In the genomic region with DNA sequence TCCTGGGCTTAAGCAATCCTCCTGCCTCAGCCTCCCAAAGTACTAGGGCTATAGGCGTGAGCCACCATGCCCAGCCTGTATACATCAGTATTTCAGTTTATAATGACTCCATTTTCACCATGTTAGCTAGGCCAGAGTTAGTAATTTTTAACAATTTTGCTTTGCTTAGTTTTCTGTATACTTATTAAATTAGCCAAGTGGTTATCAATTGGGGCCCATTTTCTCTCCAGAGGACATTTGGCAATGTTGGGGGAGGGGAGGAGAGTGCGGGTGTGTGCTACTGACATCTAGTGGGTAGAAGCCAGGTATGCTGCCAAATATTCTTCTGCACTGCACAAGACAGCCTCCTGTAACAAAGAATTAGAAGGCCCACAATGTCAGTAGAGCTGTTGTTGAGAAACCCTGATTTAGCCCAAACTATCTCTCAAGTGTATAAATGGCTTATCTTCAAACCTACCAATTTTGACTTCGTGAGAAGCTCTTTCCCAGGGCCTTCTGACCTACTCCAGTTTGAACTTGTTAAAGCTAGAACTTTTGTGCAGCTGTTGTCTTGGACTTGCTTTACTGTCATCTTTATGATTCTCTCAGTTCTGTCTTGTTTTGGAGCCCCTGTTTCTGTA, we compare ENCODE assay signal across 1 cellular context.
TF ChIP-seq lines count a peak whose summit lies in the region.

No MANE protein-coding gene starts in this region.

TF ChIP-seq in K562, 482 proteins besides CTCF, POLR2A, EP300 and RAD21 (continued from another document and continues in another):
- TF ChIP-seq, protein P1, sequence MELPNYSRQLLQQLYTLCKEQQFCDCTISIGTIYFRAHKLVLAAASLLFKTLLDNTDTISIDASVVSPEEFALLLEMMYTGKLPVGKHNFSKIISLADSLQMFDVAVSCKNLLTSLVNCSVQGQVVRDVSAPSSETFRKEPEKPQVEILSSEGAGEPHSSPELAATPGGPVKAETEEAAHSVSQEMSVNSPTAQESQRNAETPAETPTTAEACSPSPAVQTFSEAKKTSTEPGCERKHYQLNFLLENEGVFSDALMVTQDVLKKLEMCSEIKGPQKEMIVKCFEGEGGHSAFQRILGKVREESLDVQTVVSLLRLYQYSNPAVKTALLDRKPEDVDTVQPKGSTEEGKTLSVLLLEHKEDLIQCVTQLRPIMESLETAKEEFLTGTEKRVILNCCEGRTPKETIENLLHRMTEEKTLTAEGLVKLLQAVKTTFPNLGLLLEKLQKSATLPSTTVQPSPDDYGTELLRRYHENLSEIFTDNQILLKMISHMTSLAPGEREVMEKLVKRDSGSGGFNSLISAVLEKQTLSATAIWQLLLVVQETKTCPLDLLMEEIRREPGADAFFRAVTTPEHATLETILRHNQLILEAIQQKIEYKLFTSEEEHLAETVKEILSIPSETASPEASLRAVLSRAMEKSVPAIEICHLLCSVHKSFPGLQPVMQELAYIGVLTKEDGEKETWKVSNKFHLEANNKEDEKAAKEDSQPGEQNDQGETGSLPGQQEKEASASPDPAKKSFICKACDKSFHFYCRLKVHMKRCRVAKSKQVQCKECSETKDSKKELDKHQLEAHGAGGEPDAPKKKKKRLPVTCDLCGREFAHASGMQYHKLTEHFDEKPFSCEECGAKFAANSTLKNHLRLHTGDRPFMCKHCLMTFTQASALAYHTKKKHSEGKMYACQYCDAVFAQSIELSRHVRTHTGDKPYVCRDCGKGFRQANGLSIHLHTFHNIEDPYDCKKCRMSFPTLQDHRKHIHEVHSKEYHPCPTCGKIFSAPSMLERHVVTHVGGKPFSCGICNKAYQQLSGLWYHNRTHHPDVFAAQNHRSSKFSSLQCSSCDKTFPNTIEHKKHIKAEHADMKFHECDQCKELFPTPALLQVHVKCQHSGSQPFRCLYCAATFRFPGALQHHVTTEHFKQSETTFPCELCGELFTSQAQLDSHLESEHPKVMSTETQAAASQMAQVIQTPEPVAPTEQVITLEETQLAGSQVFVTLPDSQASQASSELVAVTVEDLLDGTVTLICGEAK (IDR thresholded peaks at IDR 0.05) = no peak
- TF ChIP-seq, protein P1 (CRISPR knock-in tag; IDR thresholded peaks at IDR 0.05) = no peak
- no peak for TF ChIP-seq ELF4 (CRISPR knock-in tag; IDR thresholded peaks at IDR 0.05)
- no peak for TF ChIP-seq IFI16 (CRISPR knock-in tag; IDR thresholded peaks at IDR 0.05)
- TF ChIP-seq L3MBTL2 (IDR thresholded peaks at IDR 0.05) = 0 out of 2 replicates have a peak, but pooled peaks have one; percentile 25
- TF ChIP-seq GTF3C2 (IDR thresholded peaks at IDR 0.05; ENCODE audit: borderline replicate concordance, extremely low read depth, insufficient read length) = no peak
- TF ChIP-seq, protein P2, sequence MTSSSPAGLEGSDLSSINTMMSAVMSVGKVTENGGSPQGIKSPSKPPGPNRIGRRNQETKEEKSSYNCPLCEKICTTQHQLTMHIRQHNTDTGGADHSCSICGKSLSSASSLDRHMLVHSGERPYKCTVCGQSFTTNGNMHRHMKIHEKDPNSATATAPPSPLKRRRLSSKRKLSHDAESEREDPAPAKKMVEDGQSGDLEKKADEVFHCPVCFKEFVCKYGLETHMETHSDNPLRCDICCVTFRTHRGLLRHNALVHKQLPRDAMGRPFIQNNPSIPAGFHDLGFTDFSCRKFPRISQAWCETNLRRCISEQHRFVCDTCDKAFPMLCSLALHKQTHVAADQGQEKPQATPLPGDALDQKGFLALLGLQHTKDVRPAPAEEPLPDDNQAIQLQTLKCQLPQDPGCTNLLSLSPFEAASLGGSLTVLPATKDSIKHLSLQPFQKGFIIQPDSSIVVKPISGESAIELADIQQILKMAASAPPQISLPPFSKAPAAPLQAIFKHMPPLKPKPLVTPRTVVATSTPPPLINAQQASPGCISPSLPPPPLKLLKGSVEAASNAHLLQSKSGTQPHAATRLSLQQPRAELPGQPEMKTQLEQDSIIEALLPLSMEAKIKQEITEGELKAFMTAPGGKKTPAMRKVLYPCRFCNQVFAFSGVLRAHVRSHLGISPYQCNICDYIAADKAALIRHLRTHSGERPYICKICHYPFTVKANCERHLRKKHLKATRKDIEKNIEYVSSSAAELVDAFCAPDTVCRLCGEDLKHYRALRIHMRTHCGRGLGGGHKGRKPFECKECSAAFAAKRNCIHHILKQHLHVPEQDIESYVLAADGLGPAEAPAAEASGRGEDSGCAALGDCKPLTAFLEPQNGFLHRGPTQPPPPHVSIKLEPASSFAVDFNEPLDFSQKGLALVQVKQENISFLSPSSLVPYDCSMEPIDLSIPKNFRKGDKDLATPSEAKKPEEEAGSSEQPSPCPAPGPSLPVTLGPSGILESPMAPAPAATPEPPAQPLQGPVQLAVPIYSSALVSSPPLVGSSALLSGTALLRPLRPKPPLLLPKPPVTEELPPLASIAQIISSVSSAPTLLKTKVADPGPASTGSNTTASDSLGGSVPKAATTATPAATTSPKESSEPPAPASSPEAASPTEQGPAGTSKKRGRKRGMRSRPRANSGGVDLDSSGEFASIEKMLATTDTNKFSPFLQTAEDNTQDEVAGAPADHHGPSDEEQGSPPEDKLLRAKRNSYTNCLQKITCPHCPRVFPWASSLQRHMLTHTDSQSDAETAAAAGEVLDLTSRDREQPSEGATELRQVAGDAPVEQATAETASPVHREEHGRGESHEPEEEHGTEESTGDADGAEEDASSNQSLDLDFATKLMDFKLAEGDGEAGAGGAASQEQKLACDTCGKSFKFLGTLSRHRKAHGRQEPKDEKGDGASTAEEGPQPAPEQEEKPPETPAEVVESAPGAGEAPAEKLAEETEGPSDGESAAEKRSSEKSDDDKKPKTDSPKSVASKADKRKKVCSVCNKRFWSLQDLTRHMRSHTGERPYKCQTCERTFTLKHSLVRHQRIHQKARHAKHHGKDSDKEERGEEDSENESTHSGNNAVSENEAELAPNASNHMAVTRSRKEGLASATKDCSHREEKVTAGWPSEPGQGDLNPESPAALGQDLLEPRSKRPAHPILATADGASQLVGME (CRISPR knock-in tag; IDR thresholded peaks at IDR 0.05) = no peak
- no peak for TF ChIP-seq GATAD2B (IDR thresholded peaks at IDR 0.05; ENCODE audit: borderline replicate concordance)
- TF ChIP-seq ZBTB33 (CRISPR knock-in tag; IDR thresholded peaks at IDR 0.05) = no peak
- TF ChIP-seq, protein P3, sequence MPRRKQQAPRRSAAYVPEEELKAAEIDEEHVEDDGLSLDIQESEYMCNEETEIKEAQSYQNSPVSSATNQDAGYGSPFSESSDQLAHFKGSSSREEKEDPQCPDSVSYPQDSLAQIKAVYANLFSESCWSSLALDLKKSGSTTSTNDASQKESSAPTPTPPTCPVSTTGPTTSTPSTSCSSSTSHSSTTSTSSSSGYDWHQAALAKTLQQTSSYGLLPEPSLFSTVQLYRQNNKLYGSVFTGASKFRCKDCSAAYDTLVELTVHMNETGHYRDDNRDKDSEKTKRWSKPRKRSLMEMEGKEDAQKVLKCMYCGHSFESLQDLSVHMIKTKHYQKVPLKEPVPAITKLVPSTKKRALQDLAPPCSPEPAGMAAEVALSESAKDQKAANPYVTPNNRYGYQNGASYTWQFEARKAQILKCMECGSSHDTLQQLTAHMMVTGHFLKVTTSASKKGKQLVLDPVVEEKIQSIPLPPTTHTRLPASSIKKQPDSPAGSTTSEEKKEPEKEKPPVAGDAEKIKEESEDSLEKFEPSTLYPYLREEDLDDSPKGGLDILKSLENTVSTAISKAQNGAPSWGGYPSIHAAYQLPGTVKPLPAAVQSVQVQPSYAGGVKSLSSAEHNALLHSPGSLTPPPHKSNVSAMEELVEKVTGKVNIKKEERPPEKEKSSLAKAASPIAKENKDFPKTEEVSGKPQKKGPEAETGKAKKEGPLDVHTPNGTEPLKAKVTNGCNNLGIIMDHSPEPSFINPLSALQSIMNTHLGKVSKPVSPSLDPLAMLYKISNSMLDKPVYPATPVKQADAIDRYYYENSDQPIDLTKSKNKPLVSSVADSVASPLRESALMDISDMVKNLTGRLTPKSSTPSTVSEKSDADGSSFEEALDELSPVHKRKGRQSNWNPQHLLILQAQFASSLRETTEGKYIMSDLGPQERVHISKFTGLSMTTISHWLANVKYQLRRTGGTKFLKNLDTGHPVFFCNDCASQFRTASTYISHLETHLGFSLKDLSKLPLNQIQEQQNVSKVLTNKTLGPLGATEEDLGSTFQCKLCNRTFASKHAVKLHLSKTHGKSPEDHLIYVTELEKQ (CRISPR knock-in tag; IDR thresholded peaks at IDR 0.05) = no peak
- TF ChIP-seq HDGF (IDR thresholded peaks at IDR 0.05) = no peak
- TF ChIP-seq, protein P4, sequence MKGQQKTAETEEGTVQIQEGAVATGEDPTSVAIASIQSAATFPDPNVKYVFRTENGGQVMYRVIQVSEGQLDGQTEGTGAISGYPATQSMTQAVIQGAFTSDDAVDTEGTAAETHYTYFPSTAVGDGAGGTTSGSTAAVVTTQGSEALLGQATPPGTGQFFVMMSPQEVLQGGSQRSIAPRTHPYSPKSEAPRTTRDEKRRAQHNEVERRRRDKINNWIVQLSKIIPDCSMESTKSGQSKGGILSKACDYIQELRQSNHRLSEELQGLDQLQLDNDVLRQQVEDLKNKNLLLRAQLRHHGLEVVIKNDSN (CRISPR knock-in tag; IDR thresholded peaks at IDR 0.05) = no peak
- TF ChIP-seq HLTF (IDR thresholded peaks at IDR 0.05) = no peak
- TF ChIP-seq ADNP (tag; IDR thresholded peaks at IDR 0.05) = no peak
- TF ChIP-seq MAX (CRISPR knock-in tag; IDR thresholded peaks at IDR 0.05) = no peak
- no peak for TF ChIP-seq GTF2A2 (tag; IDR thresholded peaks at IDR 0.05)
- no peak for TF ChIP-seq TCF7L2 (IDR thresholded peaks at IDR 0.05; ENCODE audit: low read depth, low read length)
- TF ChIP-seq ATF1 (CRISPR knock-in tag; IDR thresholded peaks at IDR 0.05) = no peak
- 0 out of 2 replicates have a peak, but pooled peaks have one; percentile 7 for TF ChIP-seq ATF1 (tag; IDR thresholded peaks at IDR 0.05)
- TF ChIP-seq CBFB (CRISPR knock-in tag; IDR thresholded peaks at IDR 0.05) = no peak
- no peak for TF ChIP-seq ZNF184 (CRISPR knock-in tag; IDR thresholded peaks at IDR 0.05)
- TF ChIP-seq RBM22 (IDR thresholded peaks at IDR 0.05; ENCODE audit: low read depth, low read length, poor library complexity, severe bottlenecking) = no peak
- peak in 1 of 2 experiments; percentile 52; a peak in 1 of 4 replicates for TF ChIP-seq TRIM24 (IDR thresholded peaks at IDR 0.05)
- TF ChIP-seq KDM1A (IDR thresholded peaks at IDR 0.05) = peak in 1 of 2 experiments; percentile 21; a peak in 1 of 4 replicates
- TF ChIP-seq MAFF (IDR thresholded peaks at IDR 0.05; ENCODE audit: low read length) = no peak
- TF ChIP-seq XRCC3 (IDR thresholded peaks at IDR 0.05) = no peak
- TF ChIP-seq NFYB (IDR thresholded peaks at IDR 0.05; ENCODE audit: extremely low read depth, insufficient read length) = no peak
- TF ChIP-seq EHMT2 (IDR thresholded peaks at IDR 0.05) = 0 out of 2 replicates have a peak, but pooled peaks have one; percentile 12
- no peak for TF ChIP-seq SPI1 (IDR thresholded peaks at IDR 0.05; ENCODE audit: borderline replicate concordance, low read depth, low read length)
- TF ChIP-seq POLR2H (tag; IDR thresholded peaks at IDR 0.05; ENCODE audit: low read depth) = no peak
